7 cellular contexts compared by ENCODE assay signal in genomic region chr4:118419612-118420011, GRCh38.
DNase-seq lines count a peak whose midpoint lies in the region; FAIRE-seq and TF ChIP-seq lines count a peak whose summit lies in the region.
"Not testable (repeated sequence)": the region's sequence is repeated elsewhere in the genome, so short reads cannot be mapped to it uniquely, and the experiment has no call there.

No MANE protein-coding gene starts in this region.

- not testable (repeated sequence) for BruUV-seq in Calu3 (replicated peaks; lab: Mats Ljungman, UMichigan)

- H3K27ac Mint-ChIP-seq in Calu3 (ENCODE audit: unreplicated experiment) = not testable (repeated sequence)

- intact Hi-C loops in Calu3 (cut with micrococcal nuclease; ENCODE audit: unreplicated experiment) = loop anchor here (5.0 kb wide), 1 partner anchor 137 kb away; no protein-coding TSS in a partner anchor

- peak overlapping the region; percentile 46 for H3K27ac ChIP-seq in epithelial cell of prostate
- H3K27ac ChIP-seq in osteoblast (ENCODE audit: low read depth, low read length) = not testable (repeated sequence)

- H3K27me3 Mint-ChIP-seq in Calu3 (ENCODE audit: unreplicated experiment) = not testable (repeated sequence)

- not testable (repeated sequence) for H3K36me3 Mint-ChIP-seq in Calu3 (ENCODE audit: insufficient read depth, unreplicated experiment)

- not testable (repeated sequence) for H3K9me3 Mint-ChIP-seq in Calu3 (ENCODE audit: low read depth, unreplicated experiment)

- not testable (repeated sequence) for H3K79me2 ChIP-seq in osteoblast (ENCODE audit: insufficient read depth, low read length)

- DNase-seq in Calu3 (peak; percentile 10), NB4 (ENCODE audit: low read depth) (peak; percentile 93), SIG-M5 treated with dmso at 0.1 percent for 504 hours (lab: John Stamatoyannopoulos, UW; ENCODE audit: unreplicated experiment) (peak; percentile 62), islet precursor cell (peak; percentile 62)
- DNase-seq in GM12892 (ENCODE audit: insufficient read length); epithelial cell of prostate (ENCODE audit: low read depth, low spot score); osteoblast (ENCODE audit: insufficient read length, low spot score, missing footprints): not testable (repeated sequence)

- TF ChIP-seq CTCF in Calu3 (IDR thresholded peaks at IDR 0.05; ENCODE audit: unreplicated experiment); NB4 (IDR thresholded peaks at IDR 0.05; ENCODE audit: low read depth, low read length); osteoblast (IDR thresholded peaks at IDR 0.05; ENCODE audit: extremely low read depth, low read depth, low read length): not testable (repeated sequence)

- not testable (repeated sequence) for H3K9me3 ChIP-seq in osteoblast (ENCODE audit: low read depth, low read length)

- CTCF ChIA-PET in Calu3 (lab: Charles Lee) = not testable (repeated sequence)

- H3K4me1 Mint-ChIP-seq in Calu3 (ENCODE audit: low read depth, unreplicated experiment) = not testable (repeated sequence)

- peak overlapping the region; percentile 73 for H3K4me3 ChIP-seq in NB4 (ENCODE audit: low read depth, low read length)
- H3K4me3 ChIP-seq in osteoblast (ENCODE audit: insufficient read depth, low read length) = peak overlapping the region; percentile 49

- not testable (repeated sequence) for TF ChIP-seq POLR2A in GM12892 (IDR thresholded peaks at IDR 0.05; ENCODE audit: low read depth, low read length)
- peak; percentile 27 for TF ChIP-seq POLR2A in NB4 (IDR thresholded peaks at IDR 0.05; ENCODE audit: extremely low read depth, insufficient read length)

- not testable (repeated sequence) for H3K4me1 ChIP-seq in osteoblast (ENCODE audit: insufficient read depth, low read length)

- peak overlapping the region; percentile 74 for H3K4me2 ChIP-seq in osteoblast (ENCODE audit: insufficient read depth, low read length)

- H4K20me1 ChIP-seq in osteoblast (ENCODE audit: insufficient read depth, low read length) = not testable (repeated sequence)

- peak; percentile 58 for FAIRE-seq in GM12892 (lab: Jason Lieb, UNC)

- H3K36me3 ChIP-seq in osteoblast (ENCODE audit: insufficient read depth, low read length) = not testable (repeated sequence)

- H3K27me3 ChIP-seq in osteoblast (ENCODE audit: insufficient read depth, low read length) = not testable (repeated sequence)

- H3K4me3 Mint-ChIP-seq in Calu3 (ENCODE audit: low read depth, unreplicated experiment) = not testable (repeated sequence)

- H2AFZ ChIP-seq in osteoblast (ENCODE audit: low read length) = peak overlapping the region; percentile 56
